11 cellular contexts compared by ENCODE assay signal in the genomic region with DNA sequence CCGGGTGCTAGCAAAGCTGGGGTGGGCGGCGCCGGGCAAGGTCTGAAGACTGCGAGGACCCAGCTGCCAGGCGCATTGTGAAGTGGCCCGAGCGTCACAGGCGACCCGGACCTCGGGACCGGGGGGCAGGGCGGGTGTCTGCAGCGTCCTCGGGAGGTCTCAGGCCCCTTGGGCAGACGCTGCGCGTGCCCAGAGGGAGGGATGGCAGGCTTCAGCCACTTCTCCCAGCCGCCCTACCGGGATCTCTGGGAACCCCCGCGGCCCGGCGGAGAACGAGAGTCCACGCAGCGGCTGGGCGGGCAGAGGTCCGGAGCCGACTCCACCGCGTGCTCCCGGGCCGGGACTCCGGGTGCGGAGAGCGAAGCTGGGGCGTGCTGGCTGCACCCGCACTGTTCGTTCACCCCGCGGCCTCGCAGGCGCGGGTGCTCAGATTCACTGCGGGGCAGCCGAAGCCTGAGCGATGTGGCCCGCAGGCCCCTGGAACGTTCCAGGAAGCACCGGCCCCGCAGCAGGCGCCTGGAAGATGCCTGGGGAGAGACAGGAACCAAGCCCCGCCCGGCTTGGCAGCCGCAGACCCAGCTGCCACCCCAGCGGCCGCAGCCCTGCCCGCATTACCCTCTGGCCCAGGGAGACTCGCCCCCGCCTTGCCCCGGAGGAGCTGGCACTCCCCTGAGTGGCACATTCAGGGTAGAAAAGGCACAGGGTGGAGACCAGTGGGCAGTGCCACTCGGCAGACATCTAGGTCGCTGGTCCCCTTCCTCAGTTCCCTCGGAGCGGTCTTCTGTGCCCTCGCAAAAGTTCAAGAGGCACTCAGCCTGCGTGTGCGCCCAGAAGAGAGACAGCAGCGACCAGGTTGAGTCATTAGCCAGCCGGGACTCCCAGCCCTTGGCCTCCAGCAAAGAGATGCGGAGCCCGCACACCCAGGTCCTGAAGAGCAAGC. TPM values are rescaled to one million over a fixed set of nuclear protein-coding genes. Genes with fewer than 3 reads are reported as not detected.
DNase-seq lines count a peak whose midpoint lies in the region; ATAC-seq and TF ChIP-seq lines count a peak whose summit lies in the region.
"Had no signal": no experiment of that assay in that cellular context is flagged by ENCODE, and none has a peak within 500 bp of the region (broad histone marks: within the 10 kb centered on the region; RNA-seq: fewer than 3 reads in every experiment).

Gene CCDC185, plus strand, starts transcription at position 141 of the 940 bp plus-strand sequence. Its CDS starts 61 bp downstream, at position 202.

- WGBS in lower leg skin, 2 donors, result 36 to 60% methylated on average over 32 to 73 of the region's 73 CpGs

- DNase-seq in NCI-H1105 treated with DMSO at 0.1 percent for 48 hours (lab: John Stamatoyannopoulos, UW), result peak; percentile 23
- DNase-seq in NCI-H1105 (lab: John Stamatoyannopoulos, UW), result no peak
- DNase-seq in ascending aorta (ENCODE audit: low spot score in 2 of 2), result no peak
- peak; percentile 6 for DNase-seq in stimulated activated naive CD8-positive, alpha-beta T cell treated with anti-CD3 and anti-CD28 coated beads, Interleukin-15, Interleukin-2, amounts not matched to agents 100 U/mL and 50 U/mL, for 24 hours
- no peak for DNase-seq in lower leg skin (ENCODE audit: low spot score in 2 of 2)
- DNase-seq in SIG-M5 treated with dmso at 0.1 percent for 504 hours (lab: John Stamatoyannopoulos, UW; ENCODE audit: unreplicated experiment), result no peak
- DNase-seq: ACHN; activated CD4-positive, alpha-beta T cell treated with anti-CD3 and anti-CD28 coated beads, Interleukin-2, amount 50 U/mL, for 1 hour; stimulated activated CD4-positive, alpha-beta T cell treated with anti-CD3 and anti-CD28 coated beads, Interleukin-4, amount 100 ng/mL, for 1 hour had no signal

- H3K4me1 ChIP-seq in ascending aorta (peaks cover 0 to 6% of the 10 kb centered on the region in 2 donors), iPS-20b (ENCODE audit: insufficient read depth, low read length) (no peaks in the 10 kb centered on the region)

- H3K36me3 ChIP-seq in ascending aorta (no peaks in the 10 kb centered on the region), iPS-20b (ENCODE audit: insufficient read depth, low read depth, low read length) (no peaks in the 10 kb centered on the region)

- TF ChIP-seq CTCF in ascending aorta (IDR thresholded peaks at IDR 0.05) (no peak), lower leg skin (IDR thresholded peaks at IDR 0.05) (no peak)

- H3K27ac ChIP-seq in ascending aorta (no peak within 1 kb of the TSS), iPS-20b (ENCODE audit: low read length) (no peak within 1 kb of the TSS)

- no peak for ATAC-seq in stimulated activated naive CD8-positive, alpha-beta T cell treated with anti-CD3 and anti-CD28 coated beads, Interleukin-15, Interleukin-2, amounts not matched to agents 100 U/mL and 50 U/mL, for 24 hours
- no peak for ATAC-seq in HG03135 (IDR thresholded peaks at IDR 0.05; ENCODE audit: unreplicated experiment)

- intact Hi-C loops in ascending aorta (cut with DNase I) (no loop called here), lower leg skin (cut with DNase I; ENCODE audit: low total_unique reads) (no loop called here)

- H3K27me3 ChIP-seq in ascending aorta (no peaks in the 10 kb centered on the region), iPS-20b (ENCODE audit: insufficient read depth, low read length) (peaks cover 33% of the 10 kb centered on the region)

- H3K4me3 ChIP-seq in ascending aorta, result peak within 1 kb of the TSS; percentile 37 to 52
- H3K4me3 ChIP-seq in iPS-20b (ENCODE audit: low read length), result peak within 1 kb of the TSS; percentile 40; the same call in 1 of the 2 replicates
- no peak within 1 kb of the TSS for H3K4me3 ChIP-seq in lower leg skin (ENCODE audit: low read depth, poor library complexity, severe bottlenecking)

- H3K9me3 ChIP-seq in ascending aorta (no peaks in the 10 kb centered on the region), iPS-20b (ENCODE audit: insufficient read depth, low read depth, low read length) (no peaks in the 10 kb centered on the region)

- no peak within 1 kb of the TSS for H3K9ac ChIP-seq in iPS-20b (ENCODE audit: low read depth, low read length)

- no peak for TF ChIP-seq POLR2A in lower leg skin (IDR thresholded peaks at IDR 0.05)

RNA-seq across cellular contexts. Expression of gene CCDC185, which starts in this region (rescaled TPM):
- not detected for total RNA-seq in ascending aorta
- total RNA-seq in lower leg skin, result not detected

Comparison
In these comparisons a context has a peak if more than half of its experiments do, and no peak if none do; other contexts are left out.
1. DNase-seq: peak in NCI-H1105 treated with DMSO at 0.1 percent for 48 hours (single experiment) and stimulated activated naive CD8-positive, alpha-beta T cell treated with anti-CD3 and anti-CD28 coated beads, Interleukin-15, Interleukin-2, amounts not matched to agents 100 U/mL and 50 U/mL, for 24 hours (single experiment); none in NCI-H1105 (single experiment), ascending aorta (0 of 2), lower leg skin (0 of 2) and SIG-M5 treated with dmso at 0.1 percent for 504 hours (single experiment).